ENCODE assay signal across 8 cellular contexts in genomic region chr14:61537567-61538463, GRCh38.
A peak's percentile ranks its signal among the peaks of the same experiment; 100 is the strongest.
DNase-seq lines count a peak whose midpoint lies in the region; ATAC-seq and TF ChIP-seq lines count a peak whose summit lies in the region.

No MANE protein-coding gene starts in this region.

- no peak for TF ChIP-seq POLR2A in Peyer's patch (IDR thresholded peaks at IDR 0.05)
- TF ChIP-seq POLR2A in upper lobe of left lung (IDR thresholded peaks at IDR 0.05): no peak

- peak; percentile 53 to 87 for ATAC-seq in upper lobe of left lung (ENCODE audit: low FRiP score in 2 of 2)

- H2BK12ac ChIP-seq in mesenchymal stem cell (ENCODE audit: low read length in 2 of 2): peak overlapping the region; percentile 59 to 65

- TF ChIP-seq EP300 in upper lobe of left lung (IDR thresholded peaks at IDR 0.05): peak in 3 of 4 donors; percentile 17 to 95 (median 56)

- H3K4me1 Mint-ChIP-seq in chondrocyte (ENCODE audit: low read depth): peaks cover 61% of the 10 kb centered on the region

- H3K14ac ChIP-seq in mesenchymal stem cell (ENCODE audit: low read length in 2 of 2): no peak overlapping the region

- H3K4ac ChIP-seq in mesenchymal stem cell (ENCODE audit: low read depth in 1 of 2, low read length in 2 of 2): peak overlapping the region in 1 of 2 experiments; percentile 47

- H3K23ac ChIP-seq in mesenchymal stem cell (ENCODE audit: low read length in 2 of 2): no peak overlapping the region

- H3K36me3 ChIP-seq in Peyer's patch (no peaks in the 10 kb centered on the region), mesenchymal stem cell (ENCODE audit: control insufficient read depth in 1 of 2, insufficient read depth in 2 of 2, low read depth in 1 of 2, low read length in 2 of 2) (no peaks in the 10 kb centered on the region), upper lobe of left lung (peaks cover 0 to 24% (median 0%) of the 10 kb centered on the region in 4 donors)

- peak overlapping the region; percentile 49 to 71 for H3K18ac ChIP-seq in mesenchymal stem cell (ENCODE audit: low read depth in 1 of 2, low read length in 2 of 2)

- H2BK120ac ChIP-seq in mesenchymal stem cell (ENCODE audit: low read depth, low read length): no peak overlapping the region

- peaks cover 0 to 41% (median 2%) of the 10 kb centered on the region in 4 donors for H3K4me1 ChIP-seq in Peyer's patch
- peaks cover 20% of the 10 kb centered on the region for H3K4me1 ChIP-seq in mesenchymal stem cell (ENCODE audit: control insufficient read depth, insufficient read depth, low read depth, low read length)
- peaks cover 27 to 49% (median 37%) of the 10 kb centered on the region in 4 donors for H3K4me1 ChIP-seq in upper lobe of left lung

- DNase-seq in AG10803 (ENCODE audit: low read depth) (peak; percentile 90), HCEC 1CT (peak; percentile 82), Peyer's patch (peak in 2 of 3 donors; percentile 64 to 87), chondrocyte (ENCODE audit: low spot score) (no peak), mesenchymal stem cell (peak; percentile 76), upper lobe of left lung (peak in 1 of 2 donors; percentile 92), anterior cingulate cortex (lab: John Stamatoyannopoulos, UW) (no peak), NOMO-1 treated with DMSO at 0.1 percent for 48 hours (lab: John Stamatoyannopoulos, UW; ENCODE audit: unreplicated experiment) (no peak)

- no peaks in the 10 kb centered on the region for H3K9me3 ChIP-seq in Peyer's patch
- no peaks in the 10 kb centered on the region for H3K9me3 ChIP-seq in mesenchymal stem cell (ENCODE audit: control insufficient read depth, low read length)
- no peaks in the 10 kb centered on the region for H3K9me3 ChIP-seq in upper lobe of left lung

- peak overlapping the region in 3 of 4 donors; percentile 9 to 49 (median 32) for H3K27ac ChIP-seq in Peyer's patch
- peak overlapping the region; percentile 37 for H3K27ac ChIP-seq in mesenchymal stem cell (ENCODE audit: low read length, poor library complexity, severe bottlenecking)
- H3K27ac ChIP-seq in upper lobe of left lung: peak overlapping the region; percentile 52 to 84 (median 57)

- TF ChIP-seq CTCF in AG10803 (conservative IDR thresholded peaks at IDR 0.05; ENCODE audit: low read length): no peak
- no peak for TF ChIP-seq CTCF in Peyer's patch (IDR thresholded peaks at IDR 0.05)
- TF ChIP-seq CTCF in chondrocyte (IDR thresholded peaks at IDR 0.05): no peak
- no peak for TF ChIP-seq CTCF in upper lobe of left lung (IDR thresholded peaks at IDR 0.05)

- H3K27me3 ChIP-seq in Peyer's patch (no peaks in the 10 kb centered on the region), mesenchymal stem cell (ENCODE audit: control insufficient read depth in 1 of 2, insufficient read depth in 1 of 2, low read length in 2 of 2) (no peaks in the 10 kb centered on the region), upper lobe of left lung (no peaks in the 10 kb centered on the region)

- peak overlapping the region; percentile 15 for H2BK5ac ChIP-seq in mesenchymal stem cell (ENCODE audit: low read depth, low read length, poor library complexity, severe bottlenecking)

- H3K4me2 ChIP-seq in mesenchymal stem cell (ENCODE audit: low read length, poor library complexity, severe bottlenecking): no peak overlapping the region

- H2BK15ac ChIP-seq in mesenchymal stem cell (ENCODE audit: low read depth, poor library complexity, severe bottlenecking): no peak overlapping the region

- peak overlapping the region; percentile 73 for H4K8ac ChIP-seq in mesenchymal stem cell (ENCODE audit: low read length)

- no peak overlapping the region for H3K4me3 Mint-ChIP-seq in chondrocyte (ENCODE audit: unreplicated experiment)

- 35% methylated on average over 7 of the region's 8 CpGs for whole genome bisulfite sequencing in mesenchymal stem cell
- 42 to 61% methylated on average over 8 of the region's 8 CpGs for WGBS in upper lobe of left lung, 2 donors

- peak overlapping the region; percentile 5 for H4K91ac ChIP-seq in mesenchymal stem cell (ENCODE audit: low read length)

- H3K27ac Mint-ChIP-seq in chondrocyte (ENCODE audit: unreplicated experiment): peak overlapping the region; percentile 92

- no peaks in the 10 kb centered on the region for H3K36me3 Mint-ChIP-seq in chondrocyte (ENCODE audit: low read depth)

- peak overlapping the region; percentile 95 for H2AK5ac ChIP-seq in mesenchymal stem cell (ENCODE audit: low read length, severe bottlenecking)

- H2AFZ ChIP-seq in mesenchymal stem cell (ENCODE audit: low read depth, low read length): peak overlapping the region; percentile 54

- H3K9ac ChIP-seq in mesenchymal stem cell (ENCODE audit: low read length): peak overlapping the region; percentile 49

- no peaks in the 10 kb centered on the region for H3K9me3 Mint-ChIP-seq in chondrocyte (ENCODE audit: low read depth)

- no peaks in the 10 kb centered on the region for H3K27me3 Mint-ChIP-seq in chondrocyte (ENCODE audit: low read depth)

- H3K79me1 ChIP-seq in mesenchymal stem cell (replicated peaks; ENCODE audit: low read length, poor library complexity, severe bottlenecking): peaks cover 6% of the 10 kb centered on the region

- H3K4me3 ChIP-seq in AG10803 (ENCODE audit: low read length) (no peak overlapping the region), Peyer's patch (no peak overlapping the region), mesenchymal stem cell (ENCODE audit: insufficient read depth in 1 of 2, low read depth in 1 of 2, low read length in 2 of 2) (no peak overlapping the region), upper lobe of left lung (no peak overlapping the region)

Comparison
In these comparisons a context has a peak if more than half of its experiments do, and no peak if none do; other contexts are left out.
1. DNase-seq: peak in AG10803 (single experiment), HCEC 1CT (single experiment), Peyer's patch (2 of 3) and mesenchymal stem cell (single experiment); none in chondrocyte (single experiment), anterior cingulate cortex (0 of 58) and NOMO-1 treated with DMSO at 0.1 percent for 48 hours (single experiment).
2. Peak in every context shown above with its lines, with median percentiles within 50 percentile points of each other: H3K27ac ChIP-seq.